10 cellular contexts compared by ENCODE assay signal in genomic region chr10:48287417-48288391, GRCh38. TPM values are rescaled to one million over a fixed set of nuclear protein-coding genes. Genes with fewer than 3 reads are reported as not detected.
DNase-seq lines count a peak whose midpoint lies in the region; ATAC-seq and TF ChIP-seq lines count a peak whose summit lies in the region.
"Had no signal": no experiment of that assay in that cellular context is flagged by ENCODE, and none has a peak within 500 bp of the region (broad histone marks: within the 10 kb centered on the region; RNA-seq: fewer than 3 reads in every experiment).

No MANE protein-coding gene starts in this region.

- H3K27ac ChIP-seq in testis = no peak overlapping the region
- H3K27ac ChIP-seq: colonic mucosa had no signal

- H3K27me3 ChIP-seq in testis = no peaks in the 10 kb centered on the region
- H3K27me3 ChIP-seq: colonic mucosa had no signal

- peaks cover 21% of the 10 kb centered on the region for H3K4me1 ChIP-seq in testis
- H3K4me1 ChIP-seq: colonic mucosa had no signal

- H3K9me3 Mint-ChIP-seq in activated CD8-positive, alpha-beta T cell treated with anti-CD3 and anti-CD28 coated beads, Interleukin-2, amount 10 ng/mL, durations not matched to agents 7 days and 5 days (ENCODE audit: insufficient read depth) = no peaks in the 10 kb centered on the region
- H3K9me3 Mint-ChIP-seq in activated CD8-positive, alpha-beta T cell treated with anti-CD3 and anti-CD28 coated beads for 36 hours = peaks cover 8% of the 10 kb centered on the region

- CTCF ChIA-PET in activated CD8-positive, alpha-beta T cell treated with anti-CD3 and anti-CD28 coated beads, Interleukin-2, amount 10 ng/mL, durations not matched to agents 7 days and 5 days (lab: Charles Lee) = interaction anchor here (1.0 to 2.0 kb wide), 2 partner anchors 14 to 18 kb away, joined by 3 to 12 read pairs; partner anchors contain the start of gene MAPK8
- CTCF ChIA-PET in activated CD8-positive, alpha-beta T cell treated with anti-CD3 and anti-CD28 coated beads for 36 hours (lab: Charles Lee) = interaction anchor here (0.7 to 1.2 kb wide), 4 partner anchors 20 to 71 kb away, joined by 3 to 4 read pairs (median 3); no protein-coding TSS in a partner anchor

- DNase-seq in activated CD8-positive, alpha-beta T cell treated with anti-CD3 and anti-CD28 coated beads, Interleukin-2, amount 10 ng/mL, durations not matched to agents 7 days and 5 days = no peak
- DNase-seq in activated CD8-positive, alpha-beta T cell treated with anti-CD3 and anti-CD28 coated beads for 36 hours = no peak
- DNase-seq in NCI-H1694 (lab: John Stamatoyannopoulos, UW) (peak; percentile 46), head of caudate nucleus (peak; percentile 58 to 90 (median 82)), testis (peak; percentile 84), HCEC 1CT (no peak), EL (no peak)
- DNase-seq in stimulated activated CD4-positive, alpha-beta T cell treated with anti-CD3 and anti-CD28 coated beads, Interleukin-1b, Interleukin-23, amount 100 ng/mL, for 48 hours = no peak
- DNase-seq: colonic mucosa had no signal

- H3K36me3 ChIP-seq in testis (ENCODE audit: low read depth, missing control alignments) = no peaks in the 10 kb centered on the region
- H3K36me3 ChIP-seq: colonic mucosa had no signal

- no peaks in the 10 kb centered on the region for H3K9me3 ChIP-seq in testis
- H3K9me3 ChIP-seq: colonic mucosa had no signal

- WGBS in testis, 2 donors = 39 to 70% methylated on average over 11 to 13 of the region's 13 CpGs

- ATAC-seq in activated CD8-positive, alpha-beta T cell treated with anti-CD3 and anti-CD28 coated beads, Interleukin-2, amount 10 ng/mL, durations not matched to agents 7 days and 5 days = peak; percentile 58
- no peak for ATAC-seq in activated CD8-positive, alpha-beta T cell treated with anti-CD3 and anti-CD28 coated beads for 36 hours

- no peak overlapping the region for H3K4me3 ChIP-seq in testis
- H3K4me3 ChIP-seq: colonic mucosa had no signal

- TF ChIP-seq POLR2A in testis (IDR thresholded peaks at IDR 0.05) = no peak

- POLR2A ChIA-PET in activated CD8-positive, alpha-beta T cell treated with anti-CD3 and anti-CD28 coated beads, Interleukin-2, amount 10 ng/mL, durations not matched to agents 7 days and 5 days (lab: Charles Lee) = interaction anchor here (0.9 kb wide), 1 partner anchor 19 kb away, joined by 3 read pairs; no protein-coding TSS in a partner anchor
- POLR2A ChIA-PET in activated CD8-positive, alpha-beta T cell treated with anti-CD3 and anti-CD28 coated beads for 36 hours (lab: Charles Lee) = interaction anchor here (1.5 kb wide), 1 partner anchor 18 kb away, joined by 3 read pairs; the partner anchor contains the start of gene MAPK8

- H3K27me3 Mint-ChIP-seq in activated CD8-positive, alpha-beta T cell treated with anti-CD3 and anti-CD28 coated beads, Interleukin-2, amount 10 ng/mL, durations not matched to agents 7 days and 5 days (ENCODE audit: low read depth) = peaks cover 6% of the 10 kb centered on the region
- H3K27me3 Mint-ChIP-seq in activated CD8-positive, alpha-beta T cell treated with anti-CD3 and anti-CD28 coated beads for 36 hours = peaks cover 10% of the 10 kb centered on the region

- H3K27ac Mint-ChIP-seq in activated CD8-positive, alpha-beta T cell treated with anti-CD3 and anti-CD28 coated beads, Interleukin-2, amount 10 ng/mL, durations not matched to agents 7 days and 5 days = no peak overlapping the region
- no peak overlapping the region for H3K27ac Mint-ChIP-seq in activated CD8-positive, alpha-beta T cell treated with anti-CD3 and anti-CD28 coated beads for 36 hours
- H3K27ac Mint-ChIP-seq: T-helper 1 cell treated with Interleukin-12 subunit alpha and Interleukin-12 subunit beta and Interleukin-4 antibody, amounts not matched to agents 30 μg/mL and 1 μg/mL, for 36 hours had no signal

- no peak overlapping the region for H3K4me3 Mint-ChIP-seq in activated CD8-positive, alpha-beta T cell treated with anti-CD3 and anti-CD28 coated beads, Interleukin-2, amount 10 ng/mL, durations not matched to agents 7 days and 5 days
- H3K4me3 Mint-ChIP-seq in activated CD8-positive, alpha-beta T cell treated with anti-CD3 and anti-CD28 coated beads for 36 hours = no peak overlapping the region
- H3K4me3 Mint-ChIP-seq: T-helper 1 cell treated with Interleukin-12 subunit alpha and Interleukin-12 subunit beta and Interleukin-4 antibody, amounts not matched to agents 30 μg/mL and 1 μg/mL, for 36 hours had no signal

- no peak for TF ChIP-seq CTCF in activated CD8-positive, alpha-beta T cell treated with anti-CD3 and anti-CD28 coated beads for 36 hours (IDR thresholded peaks at IDR 0.05)
- TF ChIP-seq CTCF in testis (IDR thresholded peaks at IDR 0.05) = no peak

- intact Hi-C loops in activated CD8-positive, alpha-beta T cell treated with anti-CD3 and anti-CD28 coated beads for 36 hours (cut with micrococcal nuclease) = no loop called here
- intact Hi-C loops in head of caudate nucleus (cut with DNase I) = no loop called here
- intact Hi-C loops in testis (cut with DNase I; ENCODE audit: low total_unique reads) = no loop called here

- H3K36me3 Mint-ChIP-seq in activated CD8-positive, alpha-beta T cell treated with anti-CD3 and anti-CD28 coated beads, Interleukin-2, amount 10 ng/mL, durations not matched to agents 7 days and 5 days (ENCODE audit: low read depth) = no peaks in the 10 kb centered on the region
- no peaks in the 10 kb centered on the region for H3K36me3 Mint-ChIP-seq in activated CD8-positive, alpha-beta T cell treated with anti-CD3 and anti-CD28 coated beads for 36 hours (ENCODE audit: low read depth)

- H3K4me1 Mint-ChIP-seq in activated CD8-positive, alpha-beta T cell treated with anti-CD3 and anti-CD28 coated beads, Interleukin-2, amount 10 ng/mL, durations not matched to agents 7 days and 5 days (ENCODE audit: low read depth) = peaks cover 32% of the 10 kb centered on the region
- H3K4me1 Mint-ChIP-seq in activated CD8-positive, alpha-beta T cell treated with anti-CD3 and anti-CD28 coated beads for 36 hours (ENCODE audit: low read depth) = peaks cover 9% of the 10 kb centered on the region

RNA-seq across cellular contexts. Expression of gene FRMPD2, which starts 13.2 kb away (rescaled TPM):
- not detected for total RNA-seq in activated CD8-positive, alpha-beta T cell treated with anti-CD3 and anti-CD28 coated beads, Interleukin-2, amount 10 ng/mL, durations not matched to agents 7 days and 5 days
- not detected for total RNA-seq in activated CD8-positive, alpha-beta T cell treated with anti-CD3 and anti-CD28 coated beads for 36 hours
- 1 to 10 TPM; 6.4 to 8.3 TPM for total RNA-seq in testis
- polyA plus RNA-seq in testis (ENCODE audit: insufficient read depth, low read depth, low replicate concordance) = 18.7 TPM

RNA-seq across cellular contexts. Expression of gene MAPK8, which starts 18.8 kb away (rescaled TPM):
- total RNA-seq in activated CD8-positive, alpha-beta T cell treated with anti-CD3 and anti-CD28 coated beads, Interleukin-2, amount 10 ng/mL, durations not matched to agents 7 days and 5 days = 10 to 100 TPM; 29.4 to 30.7 TPM
- total RNA-seq in activated CD8-positive, alpha-beta T cell treated with anti-CD3 and anti-CD28 coated beads for 36 hours = 10 to 100 TPM; 40.5 to 41.1 TPM
- total RNA-seq in testis = 100 to 1,000 TPM in 1 of 2 donors, 10 to 100 TPM in 1; 98.8 to 114 TPM
- 91.8 TPM for polyA plus RNA-seq in testis (ENCODE audit: insufficient read depth, low read depth, low replicate concordance)

Comparison
In these comparisons a context has a peak if more than half of its experiments do, and no peak if none do; other contexts are left out.
1. DNase-seq: peak in NCI-H1694 (single experiment), head of caudate nucleus (42 of 42) and testis (single experiment); none in activated CD8-positive, alpha-beta T cell treated with anti-CD3 and anti-CD28 coated beads, Interleukin-2, amount 10 ng/mL, durations not matched to agents 7 days and 5 days (single experiment), activated CD8-positive, alpha-beta T cell treated with anti-CD3 and anti-CD28 coated beads for 36 hours (single experiment), HCEC 1CT (single experiment), stimulated activated CD4-positive, alpha-beta T cell treated with anti-CD3 and anti-CD28 coated beads, Interleukin-1b, Interleukin-23, amount 100 ng/mL, for 48 hours (single experiment) and EL (single experiment).
2. RNA of gene FRMPD2, which starts 13.2 kb away (total RNA-seq): 6.4 to 8.3 TPM in testis; not detected in activated CD8-positive, alpha-beta T cell treated with anti-CD3 and anti-CD28 coated beads, Interleukin-2, amount 10 ng/mL, durations not matched to agents 7 days and 5 days and not detected in activated CD8-positive, alpha-beta T cell treated with anti-CD3 and anti-CD28 coated beads for 36 hours; every median in the first group is over 4 times any median in the second.